In genomic region chr6:100171533-100172321, GRCh38 we compare ENCODE assay signal across 9 cellular contexts.
DNase-seq lines count a peak whose midpoint lies in the region; ATAC-seq and TF ChIP-seq lines count a peak whose summit lies in the region.
"Had no signal": no experiment of that assay in that cellular context is flagged by ENCODE, and none has a peak within 500 bp of the region (broad histone marks: within the 10 kb centered on the region; RNA-seq: fewer than 3 reads in every experiment).

No MANE protein-coding gene starts in this region.

- 29% methylated on average over 4 of the region's 4 CpGs for WGBS in mammary epithelial cell (ENCODE audit: low coverage, missing lambda C conversion rate)

- no peaks in the 10 kb centered on the region for H3K36me3 ChIP-seq in mammary epithelial cell (ENCODE audit: insufficient read depth, low read length)
- no peaks in the 10 kb centered on the region for H3K36me3 ChIP-seq in PC-3 (ENCODE audit: low read depth, low read length)

- H3K4me1 Mint-ChIP-seq in MCF 10A (ENCODE audit: insufficient read depth, unreplicated experiment): peaks cover 22% of the 10 kb centered on the region

- H3K9ac ChIP-seq in mammary epithelial cell (ENCODE audit: insufficient read depth, low read length): no peak overlapping the region
- no peak overlapping the region for H3K9ac ChIP-seq in PC-3 (ENCODE audit: low read length)

- H3K27me3 ChIP-seq in mammary epithelial cell (ENCODE audit: insufficient read depth, low read length): no peaks in the 10 kb centered on the region
- H3K27me3 ChIP-seq in PC-3 (ENCODE audit: low read length): no peaks in the 10 kb centered on the region

- no peaks in the 10 kb centered on the region for H3K79me2 ChIP-seq in mammary epithelial cell (ENCODE audit: insufficient read depth, low read length)
- H3K79me2 ChIP-seq in PC-3 (ENCODE audit: low read length): no peaks in the 10 kb centered on the region

- H3K36me3 Mint-ChIP-seq in MCF 10A (ENCODE audit: insufficient read depth, unreplicated experiment): no peaks in the 10 kb centered on the region

- H3K27ac Mint-ChIP-seq in MCF 10A (ENCODE audit: low read depth, unreplicated experiment): no peak overlapping the region

- dilution Hi-C loops in mammary epithelial cell (cut with HindIII; ENCODE audit: low sequenced_read_pairs): no loop called here

- H4K20me1 ChIP-seq in mammary epithelial cell (ENCODE audit: insufficient read depth, low read length) (no peaks in the 10 kb centered on the region), PC-3 (ENCODE audit: low read length) (no peaks in the 10 kb centered on the region)

- peak; percentile 60 for ATAC-seq in HG02943 (IDR thresholded peaks at IDR 0.05; ENCODE audit: low read depth, unreplicated experiment)
- no peak for ATAC-seq in PC-3

- no peaks in the 10 kb centered on the region for H3K9me3 Mint-ChIP-seq in MCF 10A (ENCODE audit: unreplicated experiment)

- DNase-seq in mammary epithelial cell (peak; percentile 90), MCF 10A (ENCODE audit: unreplicated experiment) (no peak), NOMO-1 treated with DMSO at 0.1 percent for 48 hours (lab: John Stamatoyannopoulos, UW; ENCODE audit: unreplicated experiment) (peak; percentile 80), stromal cell of bone marrow (ENCODE audit: low read depth) (peak; percentile 83), HUDEP-2 (lab: John Stamatoyannopoulos, UW; ENCODE audit: unreplicated experiment in 76 of 76) (no peak), DMS153 (lab: John Stamatoyannopoulos, UW) (no peak), PC-3 (no peak)
- DNase-seq: C1 segment of cervical spinal cord had no signal

- POLR2A ChIA-PET in MCF 10A (lab: Yijun Ruan, JAX) (interaction anchor here (0.6 to 1.6 kb wide), 3 partner anchors 9 to 322 kb away, joined by 3 read pairs; no protein-coding TSS in a partner anchor), PC-3 (lab: Charles Lee; ENCODE audit: unreplicated experiment) (interaction anchor here (0.5 kb wide), 1 partner anchor 96 kb away, joined by 5 read pairs; no protein-coding TSS in a partner anchor)

- BruUV-seq in mammary epithelial cell (replicated peaks; lab: Mats Ljungman, UMichigan) (no TSS peak), MCF 10A (replicated peaks; lab: Mats Ljungman, UMichigan) (no TSS peak), PC-3 (replicated peaks; lab: Mats Ljungman, UMichigan) (no TSS peak)

- H3K4me2 ChIP-seq in mammary epithelial cell (ENCODE audit: insufficient read depth, low read depth, low read length): peak overlapping the region; percentile 58
- H3K4me2 ChIP-seq in PC-3 (ENCODE audit: low read length): no peak overlapping the region

- H3K27ac ChIP-seq in mammary epithelial cell (ENCODE audit: insufficient read depth, low read depth, low read length) (no peak overlapping the region), PC-3 (ENCODE audit: low read length) (no peak overlapping the region)

- no peaks in the 10 kb centered on the region for H3K9me3 ChIP-seq in mammary epithelial cell (replicated peaks; ENCODE audit: insufficient read depth, low read length)
- H3K9me3 ChIP-seq in PC-3 (ENCODE audit: low read length): no peaks in the 10 kb centered on the region

- in situ Hi-C loops in mammary epithelial cell (cut with MboI; ENCODE audit: low sequenced_read_pairs in 2 of 2): no loop called here

- intact Hi-C loops in mammary epithelial cell (cut with micrococcal nuclease): no loop called here
- intact Hi-C loops in MCF 10A (cut with micrococcal nuclease): no loop called here
- intact Hi-C loops in PC-3 (cut with micrococcal nuclease): loop anchor here (10.0 kb wide), 1 partner anchor 213 kb away; no protein-coding TSS in a partner anchor

- TF ChIP-seq CTCF in mammary epithelial cell (conservative IDR thresholded peaks at IDR 0.05 in 1 of 2, IDR thresholded peaks at IDR 0.05 in 1 of 2; ENCODE audit: extremely low read depth in 1 of 2, insufficient read depth in 1 of 2, low read depth in 1 of 2, low read length in 2 of 2): no peak
- no peak for TF ChIP-seq CTCF in MCF 10A (IDR thresholded peaks at IDR 0.05; ENCODE audit: unreplicated experiment)
- TF ChIP-seq CTCF in PC-3 (conservative IDR thresholded peaks at IDR 0.05; ENCODE audit: low read depth, low read length): no peak

- peak overlapping the region; percentile 61 for H2AFZ ChIP-seq in mammary epithelial cell (ENCODE audit: low read depth, low read length)
- H2AFZ ChIP-seq in PC-3 (ENCODE audit: low read length): no peak overlapping the region

- H3K4me3 ChIP-seq in mammary epithelial cell (replicated peaks in 1 of 3; ENCODE audit: insufficient read depth in 1 of 3, low read depth in 2 of 3, low read length in 3 of 3) (no peak overlapping the region), PC-3 (ENCODE audit: low read length) (no peak overlapping the region)

- H3K27me3 Mint-ChIP-seq in MCF 10A (ENCODE audit: insufficient read depth, unreplicated experiment): no peaks in the 10 kb centered on the region

- CTCF ChIA-PET in mammary epithelial cell (lab: Charles Lee; ENCODE audit: low non-redundant PET): interaction anchor here (0.6 kb wide), 1 partner anchor 305 kb away, joined by 4 read pairs; no protein-coding TSS in a partner anchor
- CTCF ChIA-PET in MCF 10A (lab: Yijun Ruan, JAX): interaction anchor here (0.6 to 1.4 kb wide), 6 partner anchors 9 to 1353 kb away, joined by 3 to 4 read pairs (median 3); no protein-coding TSS in a partner anchor
- CTCF ChIA-PET in PC-3 (lab: Charles Lee): no interaction called here

- H3K9me2 ChIP-seq in PC-3 (replicated peaks; ENCODE audit: low read length): no peaks in the 10 kb centered on the region

- H3F3A ChIP-seq in PC-3 (ENCODE audit: low read length, unreplicated experiment): no peaks in the 10 kb centered on the region

- H3K4me3 Mint-ChIP-seq in MCF 10A (ENCODE audit: unreplicated experiment): no peak overlapping the region

- H3K4me1 ChIP-seq in mammary epithelial cell (ENCODE audit: insufficient read depth, low read length) (peaks cover 30% of the 10 kb centered on the region), PC-3 (ENCODE audit: insufficient read depth, low read length) (peaks cover 25% of the 10 kb centered on the region)

Comparison
In these comparisons a context has a peak if more than half of its experiments do, and no peak if none do; other contexts are left out.
1. DNase-seq: peak in mammary epithelial cell (single experiment), NOMO-1 treated with DMSO at 0.1 percent for 48 hours (single experiment) and stromal cell of bone marrow (single experiment); none in MCF 10A (single experiment), HUDEP-2 (0 of 76), DMS153 (single experiment) and PC-3 (single experiment).